ENCODE assay signal across 16 cellular contexts in the genomic region with DNA sequence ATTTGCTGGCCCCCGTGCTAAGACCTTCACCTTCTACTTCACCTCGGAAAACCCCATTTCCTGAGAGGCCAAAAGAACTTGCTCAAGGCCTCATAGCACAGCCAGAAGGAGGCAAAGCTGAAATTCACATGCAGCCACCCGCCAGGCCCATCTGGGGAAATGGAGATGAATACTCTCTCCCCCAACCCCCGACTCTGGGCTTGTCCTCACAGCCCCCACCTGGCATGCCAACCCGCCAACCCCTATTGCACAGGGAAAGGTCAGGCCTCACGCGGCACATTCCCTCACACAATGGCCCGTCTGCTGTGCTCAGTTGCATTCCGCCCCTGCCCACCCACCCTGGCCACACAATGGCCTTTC. TPM values are rescaled to one million over a fixed set of nuclear protein-coding genes. Genes with fewer than 3 reads are reported as not detected.
DNase-seq lines count a peak whose midpoint lies in the region; ATAC-seq, FAIRE-seq and TF ChIP-seq lines count a peak whose summit lies in the region.
"Had no signal": no experiment of that assay in that cellular context is flagged by ENCODE, and none has a peak within 500 bp of the region (broad histone marks: within the 10 kb centered on the region; RNA-seq: fewer than 3 reads in every experiment).

No MANE protein-coding gene starts in this region.

- CTCF ChIA-PET in H1 (lab: Charles Lee; ENCODE audit: partially characterized antibody), result interaction anchor here (1.7 to 5.1 kb wide), 3 partner anchors 10 to 105 kb away, joined by 3 to 41 read pairs (median 8); no protein-coding TSS in a partner anchor

- no peaks in the 10 kb centered on the region for H3K36me3 Mint-ChIP-seq in stimulated activated naive B cell treated with anti-CD40 and anti-IgM and Interleukin-4, amounts not matched to agents 10 μg/mL and 1 μg/mL and 100 μg/mL, for 72 hours
- H3K36me3 Mint-ChIP-seq: activated naive CD8-positive, alpha-beta T cell; stimulated activated effector memory CD8-positive, alpha-beta T cell treated with anti-CD3 and anti-CD28 coated beads, Interleukin-12 subunit alpha, Interleukin-12 subunit beta, amount 100 ng/mL, for 72 hours had no signal

- no peak overlapping the region for H3K4ac ChIP-seq in H1 (replicated peaks; ENCODE audit: insufficient read length, low read depth, low read length)

- H3K9me3 ChIP-seq in left ventricle myocardium inferior (replicated peaks) (no peaks in the 10 kb centered on the region), H1 (ENCODE audit: insufficient read depth in 2 of 2, low read depth in 1 of 2, low read length in 1 of 2) (no peaks in the 10 kb centered on the region)
- H3K9me3 ChIP-seq: thyroid gland had no signal

- H2BK20ac ChIP-seq in H1 (ENCODE audit: low read length), result no peak overlapping the region

- peaks cover 9 to 19% of the 10 kb centered on the region in 2 donors for H3K27me3 Mint-ChIP-seq in stimulated activated naive B cell treated with anti-CD40 and anti-IgM and Interleukin-4, amounts not matched to agents 10 μg/mL and 1 μg/mL and 100 μg/mL, for 72 hours
- H3K27me3 Mint-ChIP-seq: activated naive CD8-positive, alpha-beta T cell had no signal

- no peak for TF ChIP-seq RAD21 in H1 (IDR thresholded peaks at IDR 0.05 in 1 of 2, conservative IDR thresholded peaks at IDR 0.05 in 1 of 2; ENCODE audit: low read depth in 2 of 2, low read length in 2 of 2)

- H2BK5ac ChIP-seq in H1 (ENCODE audit: low read depth, low read length), result peak overlapping the region; percentile 48; the same call in 1 of the 2 replicates

- H3K27me3 ChIP-seq in left ventricle myocardium inferior (ENCODE audit: low read depth) (no peaks in the 10 kb centered on the region), H1 (replicated peaks in 1 of 4; ENCODE audit: control insufficient read depth in 3 of 4, extremely low read depth in 1 of 4, insufficient read depth in 3 of 4, low read length in 3 of 4) (no peaks in the 10 kb centered on the region)
- H3K27me3 ChIP-seq: thyroid gland had no signal

- H3K9ac ChIP-seq in H1 (replicated peaks in 1 of 4; ENCODE audit: extremely low read depth in 1 of 4, low read depth in 3 of 4, low read length in 3 of 4), result no peak overlapping the region

- H3K18ac ChIP-seq in H1 (ENCODE audit: extremely low read depth, low read length), result peak overlapping the region; percentile 1; the same call in 1 of the 2 replicates

- no peaks in the 10 kb centered on the region for H3K9me3 Mint-ChIP-seq in stimulated activated naive B cell treated with anti-CD40 and anti-IgM and Interleukin-4, amounts not matched to agents 10 μg/mL and 1 μg/mL and 100 μg/mL, for 72 hours
- H3K9me3 Mint-ChIP-seq: activated T-helper 1 cell treated with anti-CD3 and anti-CD28 coated beads, Interleukin-12 subunit alpha, Interleukin-12 subunit beta, Interleukin-2, Interleukin-4 antibody, amounts not matched to agents 30 ng/mL and 10 ng/mL and 1 ng/mL, durations not matched to agents 14 hours and 24 hours and 36 hours; neural crest cell; stimulated activated effector memory CD8-positive, alpha-beta T cell treated with anti-CD3 and anti-CD28 coated beads, Interleukin-12 subunit alpha, Interleukin-12 subunit beta, amount 100 ng/mL, for 72 hours had no signal

- H3K4me3 Mint-ChIP-seq in stimulated activated naive B cell treated with anti-CD40 and anti-IgM and Interleukin-4, amounts not matched to agents 10 μg/mL and 1 μg/mL and 100 μg/mL, for 72 hours, result no peak overlapping the region
- H3K4me3 Mint-ChIP-seq: activated naive CD8-positive, alpha-beta T cell; activated T-helper 1 cell treated with anti-CD3 and anti-CD28 coated beads, Interleukin-12 subunit alpha, Interleukin-12 subunit beta, Interleukin-2, Interleukin-4 antibody, amounts not matched to agents 30 ng/mL and 10 ng/mL and 1 ng/mL, durations not matched to agents 14 hours and 24 hours and 36 hours; neural crest cell; stimulated activated effector memory CD8-positive, alpha-beta T cell treated with anti-CD3 and anti-CD28 coated beads, Interleukin-12 subunit alpha, Interleukin-12 subunit beta, amount 100 ng/mL, for 72 hours had no signal

- H3K36me3 ChIP-seq in left ventricle myocardium inferior (no peaks in the 10 kb centered on the region), H1 (ENCODE audit: control insufficient read depth in 2 of 4, insufficient read depth in 4 of 4, low read length in 3 of 4) (no peaks in the 10 kb centered on the region)
- H3K36me3 ChIP-seq: thyroid gland had no signal

- 52% methylated on average over 7 of the region's 9 CpGs; no CpG with 5 or more reads in 1 of the 2 experiments for WGBS in H1 (ENCODE audit: extremely low coverage in 1 of 2, insufficient coverage in 1 of 2, insufficient read length in 1 of 2, insufficient replicate concordance in 2 of 2, low coverage in 1 of 2, low lambda C conversion rate in 2 of 2, missing lambda C conversion rate in 1 of 2), 2 experiments

- H3K4me2 ChIP-seq in H1 (ENCODE audit: insufficient read depth in 1 of 2, low read depth in 2 of 2, low read length in 2 of 2), result peak overlapping the region in 1 of 2 experiments; percentile 30; a peak in 1 of 4 replicates

- H3K23ac ChIP-seq in H1 (ENCODE audit: insufficient read length), result no peak overlapping the region

- ATAC-seq in Right ventricle myocardium superior (ENCODE audit: poor library complexity) (no peak), HG03196 (IDR thresholded peaks at IDR 0.05; ENCODE audit: unreplicated experiment) (no peak)
- peak; percentile 19 to 33 for ATAC-seq in stimulated activated naive B cell treated with anti-CD40 and anti-IgM and Interleukin-4, amounts not matched to agents 10 μg/mL and 1 μg/mL and 100 μg/mL, for 72 hours (replicated peaks)
- ATAC-seq: activated CD4-positive, CD25-positive, alpha-beta regulatory T cell treated with anti-CD3 and anti-CD28 coated beads, Interleukin-2, amount 50 U/mL, for 24 hours; stimulated activated effector memory CD8-positive, alpha-beta T cell treated with anti-CD3 and anti-CD28 coated beads, Interleukin-12 subunit alpha, Interleukin-12 subunit beta, amount 100 ng/mL, for 72 hours had no signal

- 0 out of 2 replicates have a peak, but pooled peaks cover 2% of the 10 kb centered on the region for H3K23me2 ChIP-seq in H1 (ENCODE audit: low read depth, low read length)

- 0 out of 2 replicates have a peak overlapping the region, but pooled peaks have one; percentile 68 for H2BK12ac ChIP-seq in H1 (ENCODE audit: low read depth, low read length)

- H3K79me2 ChIP-seq in H1 (ENCODE audit: control insufficient read depth in 1 of 2, insufficient read depth in 2 of 2, low read length in 2 of 2), result no peaks in the 10 kb centered on the region

- intact Hi-C loops in left ventricle myocardium inferior (cut with micrococcal nuclease), result no loop called here
- intact Hi-C loops in Right ventricle myocardium superior (cut with DNase I), result no loop called here

- peaks cover 6 to 8% of the 10 kb centered on the region in 2 donors for H3K4me1 Mint-ChIP-seq in stimulated activated naive B cell treated with anti-CD40 and anti-IgM and Interleukin-4, amounts not matched to agents 10 μg/mL and 1 μg/mL and 100 μg/mL, for 72 hours

- H2BK120ac ChIP-seq in H1 (replicated peaks; ENCODE audit: low read depth, low read length), result peak overlapping the region; percentile 82

- peak overlapping the region; percentile 25 for H4K5ac ChIP-seq in H1 (ENCODE audit: insufficient read length, low read depth, low read length)

- H4K91ac ChIP-seq in H1 (replicated peaks; ENCODE audit: insufficient read length, low read length), result peak overlapping the region; percentile 80

- H2AFZ ChIP-seq in H1 (ENCODE audit: low read length), result 0 out of 2 replicates have a peak overlapping the region, but pooled peaks have one; percentile 5

- H3K14ac ChIP-seq in H1 (ENCODE audit: insufficient read length), result no peak overlapping the region

- no peak overlapping the region for H3K4me3 ChIP-seq in left ventricle myocardium inferior
- H3K4me3 ChIP-seq in H1 (ENCODE audit: extremely low read depth in 1 of 4, insufficient read depth in 2 of 4, low read depth in 3 of 4, low read length in 4 of 4), result no peak overlapping the region; a peak in 1 of 8 replicates
- H3K4me3 ChIP-seq: SK-N-MC, thyroid gland had no signal

- peak overlapping the region; percentile 96 for H3K27ac ChIP-seq in left ventricle myocardium inferior (replicated peaks)
- peak overlapping the region; percentile 53; the same call in 1 of the 2 replicates for H3K27ac ChIP-seq in H1 (ENCODE audit: low read depth, low read length)
- H3K27ac ChIP-seq: SK-N-MC had no signal

- no peaks in the 10 kb centered on the region for H4K20me1 ChIP-seq in H1 (replicated peaks in 1 of 2; ENCODE audit: control insufficient read depth in 1 of 2, insufficient read depth in 2 of 2, low read length in 2 of 2)

- DNase-seq in left ventricle myocardium inferior (no peak), Right ventricle myocardium superior (no peak), H1 (ENCODE audit: low read depth in 1 of 2, low spot score in 2 of 2) (no peak), NCI-H187 treated with DMSO at 0.1 percent for 48 hours (lab: John Stamatoyannopoulos, UW) (no peak)
- no peak for DNase-seq in stimulated activated naive B cell treated with anti-CD40 and anti-IgM and Interleukin-4, amounts not matched to agents 10 μg/mL and 1 μg/mL and 100 μg/mL, for 72 hours
- DNase-seq: 8988T, C1 segment of cervical spinal cord, thyroid gland had no signal

- no peaks in the 10 kb centered on the region for H3K79me1 ChIP-seq in H1 (ENCODE audit: low read depth, low read length)

- TF ChIP-seq EP300 in H1 (IDR thresholded peaks at IDR 0.05; ENCODE audit: borderline replicate concordance in 1 of 2, low read depth in 2 of 2, low read length in 2 of 2), result peak in 1 of 2 experiments; percentile 70; a peak in 1 of 3 replicates

- no peak for TF ChIP-seq CTCF in left ventricle myocardium inferior (IDR thresholded peaks at IDR 0.05; ENCODE audit: borderline replicate concordance)
- no peak for TF ChIP-seq CTCF in H1 (IDR thresholded peaks at IDR 0.05; ENCODE audit: control extremely low read depth in 1 of 3, insufficient read depth in 1 of 3, low read depth in 1 of 3, low read length in 3 of 3)

- peak overlapping the region; percentile 61; the same call in 1 of the 2 replicates for H2BK15ac ChIP-seq in H1 (ENCODE audit: low read length)

- H2AK5ac ChIP-seq in H1 (ENCODE audit: low read depth, low read length), result no peak overlapping the region

- FAIRE-seq in H1 (lab: Jason Lieb, UNC), result no peak

- H3K4me1 ChIP-seq in left ventricle myocardium inferior (peaks cover 52% of the 10 kb centered on the region), H1 (replicated peaks in 1 of 4; ENCODE audit: control insufficient read depth in 3 of 4, insufficient read depth in 4 of 4, low read length in 3 of 4) (peaks cover 7 to 24% (median 13%) of the 10 kb centered on the region in 4 experiments)

- TF ChIP-seq POLR2A in H1 (IDR thresholded peaks at IDR 0.05; ENCODE audit: control extremely low read depth in 1 of 2, low read depth in 2 of 2, low read length in 2 of 2), result peak in 1 of 2 experiments; percentile 58; a peak in 1 of 3 replicates

- POLR2A ChIA-PET in H1 (lab: Charles Lee; ENCODE audit: partially characterized antibody), result interaction anchor here (1.6 to 6.4 kb wide), 7 partner anchors 8 to 307 kb away, joined by 3 to 27 read pairs (median 8); partner anchors contain the start of genes COQ8B, ITPKC, SERTAD1 and SERTAD3

- no peak overlapping the region for H3K27ac Mint-ChIP-seq in stimulated activated naive B cell treated with anti-CD40 and anti-IgM and Interleukin-4, amounts not matched to agents 10 μg/mL and 1 μg/mL and 100 μg/mL, for 72 hours
- H3K27ac Mint-ChIP-seq: activated naive CD8-positive, alpha-beta T cell; activated T-helper 1 cell treated with anti-CD3 and anti-CD28 coated beads, Interleukin-12 subunit alpha, Interleukin-12 subunit beta, Interleukin-2, Interleukin-4 antibody, amounts not matched to agents 30 ng/mL and 10 ng/mL and 1 ng/mL, durations not matched to agents 14 hours and 24 hours and 36 hours; stimulated activated effector memory CD8-positive, alpha-beta T cell treated with anti-CD3 and anti-CD28 coated beads, Interleukin-12 subunit alpha, Interleukin-12 subunit beta, amount 100 ng/mL, for 72 hours had no signal

- peak overlapping the region; percentile 57; the same call in 1 of the 2 replicates for H4K8ac ChIP-seq in H1 (ENCODE audit: extremely low read depth, insufficient read depth, low read length)

- H3K56ac ChIP-seq in H1 (replicated peaks; ENCODE audit: insufficient read length, low read depth, low read length), result no peak overlapping the region

RNA-seq across cellular contexts. Expression of gene PRX, which starts 3.2 kb away (rescaled TPM):
- total RNA-seq in left ventricle myocardium inferior, result 3.3 TPM
- 3.8 TPM for total RNA-seq in Right ventricle myocardium superior
- total RNA-seq in H1 (2021; fragmentation: NEBNext Ultra II Directional; extraction: Animal tissue kit (Norgen Biotek cat#: 25700)), result 5.8 and 6.0 TPM in 2 replicates
- polyA plus RNA-seq in H1 (2011; rRNA removed), result 2.8 and 3.8 TPM in 2 replicates
- 5.0 TPM for polyA plus RNA-seq in H1 (2011; cell fraction: cytosol; rRNA removed)
- polyA plus RNA-seq in H1 (2011; cell fraction: nucleus; rRNA removed), result 5.2 TPM
- polyA plus RNA-seq in H1 (2012, experiment 1 of 2), result 5.4 to 9.9 TPM (median 8.0 TPM) in 4 replicates
- 4.6 TPM for polyA plus RNA-seq in H1 (2012, experiment 2 of 2)
- polyA plus RNA-seq in H1 (2013, experiment 1 of 2), result 2.8 TPM
- 2.9 TPM for polyA plus RNA-seq in H1 (2013, experiment 2 of 2)
- polyA minus RNA-seq in H1 (2011; rRNA and poly(A)+ RNA removed), result 1.9 and 2.1 TPM in 2 replicates
- 1.7 TPM for polyA minus RNA-seq in H1 (2011; cell fraction: cytosol; rRNA and poly(A)+ RNA removed)
- polyA minus RNA-seq in H1 (2011; cell fraction: nucleus; rRNA and poly(A)+ RNA removed), result 4.2 TPM

RNA-seq across cellular contexts. Expression of gene SERTAD1, which starts 15.8 kb away (rescaled TPM):
- total RNA-seq in left ventricle myocardium inferior, result 9.2 TPM
- 10.9 TPM for total RNA-seq in Right ventricle myocardium superior
- 4.9 and 5.4 TPM in 2 replicates for total RNA-seq in H1 (2021; fragmentation: NEBNext Ultra II Directional; extraction: Animal tissue kit (Norgen Biotek cat#: 25700))
- 6.6 and 8.0 TPM in 2 replicates for polyA plus RNA-seq in H1 (2011; rRNA removed)
- 5.9 TPM for polyA plus RNA-seq in H1 (2011; cell fraction: cytosol; rRNA removed)
- polyA plus RNA-seq in H1 (2011; cell fraction: nucleus; rRNA removed), result 5.4 TPM
- 3.8 to 5.5 TPM (median 4.9 TPM) in 4 replicates for polyA plus RNA-seq in H1 (2012, experiment 1 of 2)
- polyA plus RNA-seq in H1 (2012, experiment 2 of 2), result 6.4 TPM
- 3.4 TPM for polyA plus RNA-seq in H1 (2013, experiment 1 of 2)
- 3.1 TPM for polyA plus RNA-seq in H1 (2013, experiment 2 of 2)
- polyA minus RNA-seq in H1 (2011; rRNA and poly(A)+ RNA removed), result 1.3 and 2.1 TPM in 2 replicates
- 2.4 TPM for polyA minus RNA-seq in H1 (2011; cell fraction: cytosol; rRNA and poly(A)+ RNA removed)
- 2.6 TPM for polyA minus RNA-seq in H1 (2011; cell fraction: nucleus; rRNA and poly(A)+ RNA removed)

RNA-seq across cellular contexts. Expression of gene HIPK4, which starts 20.0 kb away (rescaled TPM):
- total RNA-seq in left ventricle myocardium inferior (not detected), Right ventricle myocardium superior (not detected)
- total RNA-seq in H1 (2021; fragmentation: NEBNext Ultra II Directional; extraction: Animal tissue kit (Norgen Biotek cat#: 25700)), result 0.15 and 0.29 TPM in 2 replicates
- polyA plus RNA-seq in H1 (2011; rRNA removed), result 0.57 and 0.88 TPM in 2 replicates
- 0.70 TPM for polyA plus RNA-seq in H1 (2011; cell fraction: cytosol; rRNA removed)
- 0.66 TPM for polyA plus RNA-seq in H1 (2011; cell fraction: nucleus; rRNA removed)
- polyA plus RNA-seq in H1 (2012, experiment 1 of 2), result 0.31 to 0.48 TPM (median 0.34 TPM) in 4 replicates
- 0.16 TPM for polyA plus RNA-seq in H1 (2012, experiment 2 of 2)
- polyA plus RNA-seq in H1 (2013, experiment 1 of 2), result 0.18 TPM
- polyA plus RNA-seq in H1 (2013, experiment 2 of 2), result 0.26 TPM
- 0.09 and 0.37 TPM in 2 replicates for polyA minus RNA-seq in H1 (2011; rRNA and poly(A)+ RNA removed)
- polyA minus RNA-seq in H1 (2011; cell fraction: cytosol; rRNA and poly(A)+ RNA removed), result 0.44 TPM
- polyA minus RNA-seq in H1 (2011; cell fraction: nucleus; rRNA and poly(A)+ RNA removed), result 0.30 TPM
- total RNA-seq: activated T-helper 1 cell treated with anti-CD3 and anti-CD28 coated beads, Interleukin-12 subunit alpha, Interleukin-12 subunit beta, Interleukin-2, Interleukin-4 antibody, amounts not matched to agents 30 ng/mL and 10 ng/mL and 1 ng/mL, durations not matched to agents 14 hours and 24 hours and 36 hours; HT-29 had no signal

RNA-seq across cellular contexts. Expression of gene SERTAD3, which starts 34.1 kb away (rescaled TPM):
- 16.2 TPM for total RNA-seq in left ventricle myocardium inferior
- 22.7 TPM for total RNA-seq in Right ventricle myocardium superior
- 32.1 and 33.4 TPM in 2 replicates for total RNA-seq in H1 (2021; fragmentation: NEBNext Ultra II Directional; extraction: Animal tissue kit (Norgen Biotek cat#: 25700))
- polyA plus RNA-seq in H1 (2011; rRNA removed), result 15.1 and 23.5 TPM in 2 replicates
- polyA plus RNA-seq in H1 (2011; cell fraction: cytosol; rRNA removed), result 14.4 TPM
- 17.5 TPM for polyA plus RNA-seq in H1 (2011; cell fraction: nucleus; rRNA removed)
- 19.0 to 27.4 TPM (median 21.0 TPM) in 4 replicates for polyA plus RNA-seq in H1 (2012, experiment 1 of 2)
- polyA plus RNA-seq in H1 (2012, experiment 2 of 2), result 29.2 TPM
- 11.0 TPM for polyA plus RNA-seq in H1 (2013, experiment 1 of 2)
- 10.4 TPM for polyA plus RNA-seq in H1 (2013, experiment 2 of 2)
- 18.8 and 25.3 TPM in 2 replicates for polyA minus RNA-seq in H1 (2011; rRNA and poly(A)+ RNA removed)
- polyA minus RNA-seq in H1 (2011; cell fraction: cytosol; rRNA and poly(A)+ RNA removed), result 34.3 TPM
- polyA minus RNA-seq in H1 (2011; cell fraction: nucleus; rRNA and poly(A)+ RNA removed), result 11.6 TPM

RNA-seq across cellular contexts. Expression of gene BLVRB, which starts 55.5 kb away (rescaled TPM):
- total RNA-seq in left ventricle myocardium inferior, result 91.3 TPM
- 117 TPM for total RNA-seq in Right ventricle myocardium superior
- 28.7 and 32.3 TPM in 2 replicates for total RNA-seq in H1 (2021; fragmentation: NEBNext Ultra II Directional; extraction: Animal tissue kit (Norgen Biotek cat#: 25700))
- 182 and 196 TPM in 2 replicates for polyA plus RNA-seq in H1 (2011; rRNA removed)
- polyA plus RNA-seq in H1 (2011; cell fraction: cytosol; rRNA removed), result 134 TPM
- polyA plus RNA-seq in H1 (2011; cell fraction: nucleus; rRNA removed), result 82.5 TPM
- polyA plus RNA-seq in H1 (2012, experiment 1 of 2), result 36.4 to 73.2 TPM (median 66.2 TPM) in 4 replicates
- polyA plus RNA-seq in H1 (2012, experiment 2 of 2), result 60.9 TPM
- polyA plus RNA-seq in H1 (2013, experiment 1 of 2), result 43.5 TPM
- 41.3 TPM for polyA plus RNA-seq in H1 (2013, experiment 2 of 2)
- 37.7 and 38.8 TPM in 2 replicates for polyA minus RNA-seq in H1 (2011; rRNA and poly(A)+ RNA removed)
- 41.1 TPM for polyA minus RNA-seq in H1 (2011; cell fraction: cytosol; rRNA and poly(A)+ RNA removed)
- 29.0 TPM for polyA minus RNA-seq in H1 (2011; cell fraction: nucleus; rRNA and poly(A)+ RNA removed)

Comparison
In these comparisons a context has a peak if more than half of its experiments do, and no peak if none do; other contexts are left out.
1. ATAC-seq: peak in stimulated activated naive B cell treated with anti-CD40 and anti-IgM and Interleukin-4, amounts not matched to agents 10 μg/mL and 1 μg/mL and 100 μg/mL, for 72 hours (2 of 2); none in Right ventricle myocardium superior (single experiment) and HG03196 (single experiment).